ENCODE assay signal across 16 cellular contexts in the genomic region with DNA sequence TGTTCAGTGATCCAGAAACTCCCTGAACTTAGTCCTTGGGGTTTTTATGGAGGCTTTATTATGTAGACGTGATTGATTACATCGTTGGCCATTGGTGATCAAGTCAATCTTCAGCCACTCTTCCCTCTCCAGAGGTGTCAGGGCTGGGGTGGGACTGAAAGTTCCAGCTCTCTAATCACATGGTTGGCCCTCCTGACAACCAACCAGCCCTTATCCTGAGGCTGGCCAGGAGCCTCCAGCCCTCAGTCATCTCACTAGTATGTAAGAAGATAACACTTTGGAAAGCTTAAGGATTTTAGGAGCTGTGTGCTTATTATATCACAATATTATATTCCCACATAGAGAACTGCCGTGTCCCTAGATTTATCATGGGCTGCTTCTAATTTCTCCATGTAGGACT.
A peak's percentile ranks its signal among the peaks of the same experiment; 100 is the strongest.
DNase-seq lines count a peak whose midpoint lies in the region; ATAC-seq and TF ChIP-seq lines count a peak whose summit lies in the region.
"Had no signal": no experiment of that assay in that cellular context is flagged by ENCODE, and none has a peak within 500 bp of the region (broad histone marks: within the 10 kb centered on the region; RNA-seq: fewer than 3 reads in every experiment).

No MANE protein-coding gene starts in this region.

- ATAC-seq in left ventricle myocardium superior: peak; percentile 95
- ATAC-seq in CD4-positive, alpha-beta T cell (ENCODE audit: poor library complexity): no peak
- ATAC-seq: A549; CD8-positive, alpha-beta T cell; HCT116 had no signal

- no peak for TF ChIP-seq CTCF in endodermal cell (conservative IDR thresholded peaks at IDR 0.05)
- no peak for TF ChIP-seq CTCF in nephron progenitor cell (IDR thresholded peaks at IDR 0.05)
- no peak for TF ChIP-seq CTCF in colonic mucosa (IDR thresholded peaks at IDR 0.05)
- no peak for TF ChIP-seq CTCF in CD4-positive, alpha-beta T cell (IDR thresholded peaks at IDR 0.05)
- no peak for TF ChIP-seq CTCF in vagina (IDR thresholded peaks at IDR 0.05)

- CTCF ChIA-PET in CD4-positive, alpha-beta T cell (lab: Charles Lee): no interaction called here

- H3K4me1 ChIP-seq in HUES48 (ENCODE audit: control insufficient read depth, insufficient read depth, low read length) (peaks cover 25% of the 10 kb centered on the region), endodermal cell (ENCODE audit: control insufficient read depth, insufficient read depth, low read length) (peaks cover 16% of the 10 kb centered on the region), colonic mucosa (no peaks in the 10 kb centered on the region), vagina (no peaks in the 10 kb centered on the region)
- H3K4me1 ChIP-seq: A549 had no signal

- WGBS in endodermal cell (ENCODE audit: insufficient coverage in 1 of 2, insufficient read length in 1 of 2), 2 experiments: 91 to 100% methylated on average over 1 to 3 of the region's 3 CpGs

- POLR2A ChIA-PET in CD4-positive, alpha-beta T cell (lab: Charles Lee): no interaction called here

- peaks cover 19% of the 10 kb centered on the region for H3K36me3 Mint-ChIP-seq in endodermal cell (ENCODE audit: low read depth)
- peaks cover 74% of the 10 kb centered on the region for H3K36me3 Mint-ChIP-seq in nephron progenitor cell (ENCODE audit: low read depth)
- H3K36me3 Mint-ChIP-seq in CD4-positive, alpha-beta T cell (ENCODE audit: low read depth): peaks cover 93% of the 10 kb centered on the region

- H3K9me3 ChIP-seq in HUES48 (ENCODE audit: control insufficient read depth, insufficient read depth, low read length) (no peaks in the 10 kb centered on the region), endodermal cell (ENCODE audit: control insufficient read depth, low read length) (no peaks in the 10 kb centered on the region), colonic mucosa (no peaks in the 10 kb centered on the region), vagina (no peaks in the 10 kb centered on the region)
- H3K9me3 ChIP-seq in CD4-positive, alpha-beta T cell (ENCODE audit: control insufficient read depth, low read length): no peaks in the 10 kb centered on the region
- H3K9me3 ChIP-seq: A549, BE2C had no signal

- no peak overlapping the region for H3K9ac ChIP-seq in HUES48 (ENCODE audit: low read depth, low read length)
- H3K9ac ChIP-seq in endodermal cell (ENCODE audit: extremely low read depth, low read length, poor library complexity, severe bottlenecking): no peak overlapping the region
- H3K9ac ChIP-seq in colonic mucosa (ENCODE audit: low read depth in 2 of 2, low read length in 2 of 2): no peak overlapping the region

- intact Hi-C loops in left ventricle myocardium superior (cut with micrococcal nuclease): no loop called here
- intact Hi-C loops in colonic mucosa (cut with DNase I): no loop called here
- intact Hi-C loops in CD4-positive, alpha-beta T cell (cut with DNase I, micrococcal nuclease): no loop called here
- intact Hi-C loops in vagina (cut with DNase I): no loop called here

- H3K9me3 Mint-ChIP-seq in endodermal cell (no peaks in the 10 kb centered on the region), nephron progenitor cell (peaks cover 8% of the 10 kb centered on the region)
- H3K9me3 Mint-ChIP-seq in CD4-positive, alpha-beta T cell: no peaks in the 10 kb centered on the region
- H3K9me3 Mint-ChIP-seq: CD8-positive, alpha-beta T cell; IgD-negative memory B cell had no signal

- H3K36me3 ChIP-seq in HUES48 (ENCODE audit: control insufficient read depth, insufficient read depth, low read length) (no peaks in the 10 kb centered on the region), endodermal cell (ENCODE audit: control insufficient read depth, insufficient read depth, low read length) (peaks cover 14% of the 10 kb centered on the region), colonic mucosa (no peaks in the 10 kb centered on the region), vagina (peaks cover 0 to 9% of the 10 kb centered on the region in 2 donors)
- H3K36me3 ChIP-seq: BE2C had no signal

- no peaks in the 10 kb centered on the region for H3K27me3 Mint-ChIP-seq in endodermal cell (ENCODE audit: insufficient read depth)
- H3K27me3 Mint-ChIP-seq in nephron progenitor cell (ENCODE audit: low read depth, poor library complexity): peaks cover 4% of the 10 kb centered on the region
- no peaks in the 10 kb centered on the region for H3K27me3 Mint-ChIP-seq in CD4-positive, alpha-beta T cell
- H3K27me3 Mint-ChIP-seq: IgD-negative memory B cell had no signal

- H3K27me3 ChIP-seq in HUES48 (ENCODE audit: control insufficient read depth, insufficient read depth, low read length): no peaks in the 10 kb centered on the region
- H3K27me3 ChIP-seq in endodermal cell (ENCODE audit: control insufficient read depth, insufficient read depth, low read length, poor library complexity, severe bottlenecking): no peaks in the 10 kb centered on the region
- no peaks in the 10 kb centered on the region for H3K27me3 ChIP-seq in colonic mucosa
- H3K27me3 ChIP-seq in CD4-positive, alpha-beta T cell (ENCODE audit: control insufficient read depth, insufficient read depth, low read length): no peaks in the 10 kb centered on the region
- no peaks in the 10 kb centered on the region for H3K27me3 ChIP-seq in vagina
- H3K27me3 ChIP-seq: BE2C had no signal

- DNase-seq in endodermal cell: no peak
- peak; percentile 49 for DNase-seq in left ventricle myocardium superior
- DNase-seq in nephron progenitor cell: no peak
- no peak for DNase-seq in colonic mucosa
- DNase-seq in CD4-positive, alpha-beta T cell: no peak
- no peak for DNase-seq in vagina (ENCODE audit: extremely low spot score in 2 of 2)
- DNase-seq: BE2C; CD8-positive, alpha-beta T cell; COR-L47; DND-41; GDM1 had no signal

- H3K4me3 Mint-ChIP-seq in endodermal cell (no peak overlapping the region), nephron progenitor cell (no peak overlapping the region)
- H3K4me3 Mint-ChIP-seq in CD4-positive, alpha-beta T cell: no peak overlapping the region
- H3K4me3 Mint-ChIP-seq: CD8-positive, alpha-beta T cell; IgD-negative memory B cell had no signal

- H3K27ac ChIP-seq in HUES48 (ENCODE audit: low read depth, low read length) (peak overlapping the region; percentile 54), endodermal cell (ENCODE audit: low read depth, low read length) (no peak overlapping the region), colonic mucosa (no peak overlapping the region), vagina (no peak overlapping the region)
- no peak overlapping the region for H3K27ac ChIP-seq in CD4-positive, alpha-beta T cell (ENCODE audit: low read depth, low read length)
- H3K27ac ChIP-seq: A549, C4-2B had no signal

- peak overlapping the region; percentile 80 for H3K27ac Mint-ChIP-seq in endodermal cell
- H3K27ac Mint-ChIP-seq in nephron progenitor cell: peak overlapping the region; percentile 81
- H3K27ac Mint-ChIP-seq in CD4-positive, alpha-beta T cell: no peak overlapping the region
- H3K27ac Mint-ChIP-seq: CD8-positive, alpha-beta T cell; IgD-negative memory B cell had no signal

- H3K4me3 ChIP-seq in HUES48 (ENCODE audit: low read depth, low read length): no peak overlapping the region
- H3K4me3 ChIP-seq in endodermal cell (ENCODE audit: low read length): no peak overlapping the region
- H3K4me3 ChIP-seq in colonic mucosa: no peak overlapping the region
- H3K4me3 ChIP-seq in vagina: no peak overlapping the region
- H3K4me3 ChIP-seq: A549 had no signal

- no peak for TF ChIP-seq POLR2A in vagina (IDR thresholded peaks at IDR 0.05)

- H3K4me1 Mint-ChIP-seq in endodermal cell (peaks cover 30% of the 10 kb centered on the region), nephron progenitor cell (peaks cover 43% of the 10 kb centered on the region)
- no peaks in the 10 kb centered on the region for H3K4me1 Mint-ChIP-seq in CD4-positive, alpha-beta T cell (ENCODE audit: low read depth)
- H3K4me1 Mint-ChIP-seq: IgD-negative memory B cell had no signal
